In genomic region chr2:133884739-133885381, GRCh38 we compare ENCODE assay signal across 9 cellular contexts.
DNase-seq lines count a peak whose midpoint lies in the region; FAIRE-seq and TF ChIP-seq lines count a peak whose summit lies in the region.
"Had no signal": no experiment of that assay in that cellular context is flagged by ENCODE, and none has a peak within 500 bp of the region (broad histone marks: within the 10 kb centered on the region; RNA-seq: fewer than 3 reads in every experiment).

No MANE protein-coding gene starts in this region.

- peaks cover 6% of the 10 kb centered on the region for H3K4me1 ChIP-seq in left ventricle myocardium inferior

- CTCF ChIA-PET in activated CD4-positive, alpha-beta memory T cell treated with anti-CD3 and anti-CD28 coated beads for 36 hours (lab: Charles Lee), result interaction anchor here (0.5 to 2.1 kb wide), 6 partner anchors 233 to 570 kb away, joined by 3 to 7 read pairs (median 4); no protein-coding TSS in a partner anchor

- intact Hi-C loops in left ventricle myocardium inferior (cut with micrococcal nuclease) (loop anchor here (5.0 kb wide), 3 partner anchors 227 to 562 kb away; no protein-coding TSS in a partner anchor), cardiac septum (cut with DNase I) (loop anchor here (5.0 to 10.0 kb wide), 3 partner anchors 107 to 527 kb away; no protein-coding TSS in a partner anchor)
- intact Hi-C loops in activated CD4-positive, alpha-beta memory T cell treated with anti-CD3 and anti-CD28 coated beads for 36 hours (cut with micrococcal nuclease), result loop anchor here (5.0 to 10.0 kb wide), 4 partner anchors 140 to 370 kb away; partner anchors contain the start of gene MGAT5

- no peaks in the 10 kb centered on the region for H3K36me3 ChIP-seq in left ventricle myocardium inferior

- H3K4me3 Mint-ChIP-seq in activated CD4-positive, alpha-beta memory T cell treated with anti-CD3 and anti-CD28 coated beads for 36 hours, result no peak overlapping the region
- H3K4me3 Mint-ChIP-seq: activated CD4-positive, alpha-beta memory T cell treated with anti-CD3 and anti-CD28 coated beads, Interleukin-2, amount 10 ng/mL, durations not matched to agents 7 days and 5 days had no signal

- DNase-seq in left ventricle myocardium inferior, result no peak
- DNase-seq in cardiac septum (ENCODE audit: low spot score), result no peak
- DNase-seq in NCI-H446 treated with DMSO at 0.1 percent for 48 hours (lab: John Stamatoyannopoulos, UW), result peak; percentile 18
- no peak for DNase-seq in epithelial cell of proximal tubule (ENCODE audit: low read depth)
- DNase-seq in urothelium cell line (ENCODE audit: low spot score), result peak; percentile 44
- DNase-seq in amygdala (lab: John Stamatoyannopoulos, UW), result no peak
- DNase-seq in erythroblast (lab: John Stamatoyannopoulos, UW), result no peak
- no peak for DNase-seq in activated CD4-positive, alpha-beta memory T cell treated with anti-CD3 and anti-CD28 coated beads for 36 hours
- DNase-seq: activated CD4-positive, alpha-beta memory T cell treated with anti-CD3 and anti-CD28 coated beads, Interleukin-2, amount 10 ng/mL, durations not matched to agents 7 days and 5 days had no signal

- no peaks in the 10 kb centered on the region for H3K9me3 ChIP-seq in left ventricle myocardium inferior (replicated peaks)

- POLR2A ChIA-PET in activated CD4-positive, alpha-beta memory T cell treated with anti-CD3 and anti-CD28 coated beads for 36 hours (lab: Charles Lee), result no interaction called here

- H3K4me3 ChIP-seq in left ventricle myocardium inferior, result no peak overlapping the region
- no peak overlapping the region for H3K4me3 ChIP-seq in epithelial cell of proximal tubule (ENCODE audit: low read depth, low read length)

- H3K27me3 ChIP-seq in left ventricle myocardium inferior (ENCODE audit: low read depth), result peaks cover 13% of the 10 kb centered on the region

- no peaks in the 10 kb centered on the region for H3K9me3 Mint-ChIP-seq in activated CD4-positive, alpha-beta memory T cell treated with anti-CD3 and anti-CD28 coated beads for 36 hours
- H3K9me3 Mint-ChIP-seq: activated CD4-positive, alpha-beta memory T cell treated with anti-CD3 and anti-CD28 coated beads, Interleukin-2, amount 10 ng/mL, durations not matched to agents 7 days and 5 days had no signal

- peaks cover 17% of the 10 kb centered on the region for H3K27me3 Mint-ChIP-seq in activated CD4-positive, alpha-beta memory T cell treated with anti-CD3 and anti-CD28 coated beads for 36 hours

- H3K27ac ChIP-seq in left ventricle myocardium inferior (replicated peaks), result no peak overlapping the region

- TF ChIP-seq POLR2A in erythroblast (IDR thresholded peaks at IDR 0.05; ENCODE audit: low read length), result no peak

- no peaks in the 10 kb centered on the region for H3K36me3 Mint-ChIP-seq in activated CD4-positive, alpha-beta memory T cell treated with anti-CD3 and anti-CD28 coated beads for 36 hours

- no peak for FAIRE-seq in urothelium cell line (lab: Jason Lieb, UNC)

- H3K27ac Mint-ChIP-seq in activated CD4-positive, alpha-beta memory T cell treated with anti-CD3 and anti-CD28 coated beads for 36 hours, result no peak overlapping the region
- H3K27ac Mint-ChIP-seq: activated CD4-positive, alpha-beta memory T cell treated with anti-CD3 and anti-CD28 coated beads, Interleukin-2, amount 10 ng/mL, durations not matched to agents 7 days and 5 days had no signal

- TF ChIP-seq CTCF in left ventricle myocardium inferior (IDR thresholded peaks at IDR 0.05; ENCODE audit: borderline replicate concordance) (peak; percentile 54), epithelial cell of proximal tubule (conservative IDR thresholded peaks at IDR 0.05; ENCODE audit: low read depth, low read length) (peak; percentile 42)

- H3K4me1 Mint-ChIP-seq in activated CD4-positive, alpha-beta memory T cell treated with anti-CD3 and anti-CD28 coated beads for 36 hours (ENCODE audit: low read depth), result no peaks in the 10 kb centered on the region
- H3K4me1 Mint-ChIP-seq: activated CD4-positive, alpha-beta memory T cell treated with anti-CD3 and anti-CD28 coated beads, Interleukin-2, amount 10 ng/mL, durations not matched to agents 7 days and 5 days had no signal

Comparison
In these comparisons a context has a peak if more than half of its experiments do, and no peak if none do; other contexts are left out.
1. DNase-seq: peak in NCI-H446 treated with DMSO at 0.1 percent for 48 hours (single experiment) and urothelium cell line (single experiment); none in left ventricle myocardium inferior (single experiment), cardiac septum (single experiment), epithelial cell of proximal tubule (single experiment), amygdala (0 of 56), erythroblast (0 of 2) and activated CD4-positive, alpha-beta memory T cell treated with anti-CD3 and anti-CD28 coated beads for 36 hours (single experiment).